13 cellular contexts compared by ENCODE assay signal in the genomic region with DNA sequence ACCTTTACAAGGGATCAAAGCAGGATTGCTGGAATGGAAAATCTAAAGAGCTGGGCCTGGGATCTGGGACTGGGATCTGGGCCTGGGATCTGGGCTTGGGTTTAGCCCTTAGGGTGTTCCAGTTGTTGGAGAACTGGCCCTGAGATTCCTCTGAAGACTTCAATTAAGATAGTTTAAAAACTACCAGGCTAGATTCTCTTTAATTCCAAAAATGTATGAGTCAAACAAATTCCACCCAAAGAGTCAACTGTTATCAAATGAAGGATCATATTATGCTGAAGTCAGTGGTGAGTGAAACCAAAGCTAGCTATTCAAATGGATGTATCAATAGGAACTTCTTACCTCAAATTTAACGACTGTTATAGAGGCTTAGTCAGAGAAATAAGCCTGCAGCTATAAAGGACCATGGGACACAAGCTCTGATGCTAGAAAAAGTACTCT. TPM values are rescaled to one million over a fixed set of nuclear protein-coding genes. Genes with fewer than 3 reads are reported as not detected.
DNase-seq lines count a peak whose midpoint lies in the region; ATAC-seq lines count a peak whose summit lies in the region.
"Had no signal": no experiment of that assay in that cellular context is flagged by ENCODE, and none has a peak within 500 bp of the region (broad histone marks: within the 10 kb centered on the region; RNA-seq: fewer than 3 reads in every experiment).

No MANE protein-coding gene starts in this region.

- H3K4me1 ChIP-seq in right cardiac atrium (ENCODE audit: control insufficient read depth, insufficient read depth, low read length), result peaks cover 10% of the 10 kb centered on the region
- H3K4me1 ChIP-seq: BLaER1 had no signal

- H3K4me3 ChIP-seq in right cardiac atrium (ENCODE audit: low read length), result no peak overlapping the region
- H3K4me3 ChIP-seq: BLaER1 had no signal

- CTCF ChIA-PET in activated CD8-positive, alpha-beta memory T cell treated with anti-CD3 and anti-CD28 coated beads, Interleukin-2, amount 10 ng/mL, durations not matched to agents 7 days and 5 days (lab: Charles Lee), result interaction anchor here (0.9 to 1.2 kb wide), 3 partner anchors 10 to 19 kb away, joined by 3 to 5 read pairs (median 3); no protein-coding TSS in a partner anchor

- H3K27ac Mint-ChIP-seq in activated CD8-positive, alpha-beta memory T cell treated with anti-CD3 and anti-CD28 coated beads, Interleukin-2, amount 10 ng/mL, durations not matched to agents 7 days and 5 days, result no peak overlapping the region
- H3K27ac Mint-ChIP-seq: activated CD4-positive, alpha-beta memory T cell treated with anti-CD3 and anti-CD28 coated beads, Interleukin-2, amount 10 ng/mL, durations not matched to agents 7 days and 5 days had no signal

- no peak for ATAC-seq in right cardiac atrium
- ATAC-seq in activated CD8-positive, alpha-beta memory T cell treated with anti-CD3 and anti-CD28 coated beads, Interleukin-2, amount 10 ng/mL, durations not matched to agents 7 days and 5 days, result no peak

- no peaks in the 10 kb centered on the region for H3K27me3 ChIP-seq in right cardiac atrium (ENCODE audit: control insufficient read depth, insufficient read depth)
- H3K27me3 ChIP-seq: BLaER1 had no signal

- no peak overlapping the region for H3K4me3 Mint-ChIP-seq in activated CD8-positive, alpha-beta memory T cell treated with anti-CD3 and anti-CD28 coated beads, Interleukin-2, amount 10 ng/mL, durations not matched to agents 7 days and 5 days
- H3K4me3 Mint-ChIP-seq: activated CD4-positive, alpha-beta memory T cell treated with anti-CD3 and anti-CD28 coated beads, Interleukin-2, amount 10 ng/mL, durations not matched to agents 7 days and 5 days had no signal

- H3K9me3 Mint-ChIP-seq in activated CD8-positive, alpha-beta memory T cell treated with anti-CD3 and anti-CD28 coated beads, Interleukin-2, amount 10 ng/mL, durations not matched to agents 7 days and 5 days (ENCODE audit: low read depth), result no peaks in the 10 kb centered on the region

- H3K27ac ChIP-seq in right cardiac atrium (ENCODE audit: low read length) (peak overlapping the region; percentile 88), cingulate gyrus (ENCODE audit: low read depth, low read length) (peak overlapping the region; percentile 7)
- H3K27ac ChIP-seq: BLaER1 had no signal

- H3K27me3 Mint-ChIP-seq in activated CD8-positive, alpha-beta memory T cell treated with anti-CD3 and anti-CD28 coated beads, Interleukin-2, amount 10 ng/mL, durations not matched to agents 7 days and 5 days, result no peaks in the 10 kb centered on the region
- H3K27me3 Mint-ChIP-seq: activated CD4-positive, alpha-beta memory T cell treated with anti-CD3 and anti-CD28 coated beads, Interleukin-2, amount 10 ng/mL, durations not matched to agents 7 days and 5 days had no signal

- intact Hi-C loops in right cardiac atrium (cut with DNase I), result no loop called here
- intact Hi-C loops in cardiac septum (cut with DNase I), result no loop called here

- 83% methylated on average over 1 of the region's 1 CpG for WGBS in right cardiac atrium

- no peaks in the 10 kb centered on the region for H3K9me3 ChIP-seq in right cardiac atrium (ENCODE audit: control insufficient read depth, low read length)
- H3K9me3 ChIP-seq: BLaER1 had no signal

- H3K36me3 Mint-ChIP-seq in activated CD8-positive, alpha-beta memory T cell treated with anti-CD3 and anti-CD28 coated beads, Interleukin-2, amount 10 ng/mL, durations not matched to agents 7 days and 5 days, result peaks cover 10% of the 10 kb centered on the region

- peaks cover 23% of the 10 kb centered on the region for H3K4me1 Mint-ChIP-seq in activated CD8-positive, alpha-beta memory T cell treated with anti-CD3 and anti-CD28 coated beads, Interleukin-2, amount 10 ng/mL, durations not matched to agents 7 days and 5 days

- DNase-seq in right cardiac atrium, result no peak
- DNase-seq in cardiac septum (ENCODE audit: low spot score), result no peak
- peak; percentile 54 for DNase-seq in myocyte (ENCODE audit: low read depth)
- DNase-seq in NCI-H1436 (lab: John Stamatoyannopoulos, UW), result no peak
- no peak for DNase-seq in Ammon's horn (ENCODE audit: low spot score)
- DNase-seq in SKM-1 (lab: John Stamatoyannopoulos, UW; ENCODE audit: unreplicated experiment), result no peak
- DNase-seq in activated CD8-positive, alpha-beta memory T cell treated with anti-CD3 and anti-CD28 coated beads, Interleukin-2, amount 10 ng/mL, durations not matched to agents 7 days and 5 days, result no peak
- DNase-seq: activated CD4-positive, alpha-beta memory T cell treated with anti-CD3 and anti-CD28 coated beads, Interleukin-2, amount 10 ng/mL, durations not matched to agents 7 days and 5 days; NCI-H1417; RPMI8226; stimulated activated CD4-positive, alpha-beta T cell treated with anti-CD3 and anti-CD28 coated beads, Interleukin-15, amount 100 ng/mL, for 24 hours had no signal

RNA-seq across cellular contexts. Expression of a gene that starts 40.5 kb away (rescaled TPM):
- 10 to 100 TPM; 21.9 to 33.5 (median 23.3) TPM for total RNA-seq in right cardiac atrium
- 19.9 TPM for polyA plus RNA-seq in right cardiac atrium
- 24.3 TPM for total RNA-seq in cardiac septum
- 137 and 205 TPM in 2 replicates for total RNA-seq in myocyte
- polyA plus RNA-seq in myocyte (2012), result 112 TPM
- total RNA-seq in activated CD8-positive, alpha-beta memory T cell treated with anti-CD3 and anti-CD28 coated beads, Interleukin-2, amount 10 ng/mL, durations not matched to agents 7 days and 5 days, result 10 to 100 TPM; 36.4 to 64.2 TPM
